20 cellular contexts compared by ENCODE assay signal in the genomic region with DNA sequence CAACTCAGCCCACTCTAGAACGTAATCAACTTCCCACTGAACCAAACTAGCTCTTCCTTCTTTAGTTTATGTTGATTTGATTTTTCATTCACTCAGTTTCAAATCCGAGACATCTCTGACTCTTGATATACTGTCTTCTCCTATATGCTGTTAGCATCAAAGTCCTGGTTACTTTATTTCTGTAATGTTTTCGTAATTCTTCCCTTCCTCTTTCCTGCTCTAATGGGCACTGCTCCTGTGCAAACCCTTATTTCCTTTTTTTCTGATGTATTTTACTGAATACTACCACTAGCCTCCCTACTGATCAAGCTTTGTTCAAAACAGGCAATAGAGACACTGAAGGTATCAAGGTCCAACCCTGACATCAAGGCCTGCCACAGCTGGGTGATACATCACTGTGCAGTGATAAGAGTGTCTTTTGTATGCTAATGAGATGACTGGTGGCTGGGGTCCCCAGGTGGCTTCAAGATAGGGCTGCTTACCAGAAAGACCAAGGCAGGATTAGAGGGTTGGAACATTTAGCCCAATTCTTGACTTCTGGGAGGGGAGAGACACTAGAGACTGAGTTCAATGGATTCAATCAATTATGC.
DNase-seq lines count a peak whose midpoint lies in the region; ATAC-seq and TF ChIP-seq lines count a peak whose summit lies in the region.
"Had no signal": no experiment of that assay in that cellular context is flagged by ENCODE, and none has a peak within 500 bp of the region (broad histone marks: within the 10 kb centered on the region; RNA-seq: fewer than 3 reads in every experiment).

No MANE protein-coding gene starts in this region.

- H3K27ac ChIP-seq in upper lobe of right lung (no peak overlapping the region), H9 (ENCODE audit: insufficient read length, low read depth, low read length) (no peak overlapping the region), esophagus muscularis mucosa (replicated peaks in 1 of 4) (no peak overlapping the region)
- H3K27ac ChIP-seq: GM23248 had no signal

- H3K23ac ChIP-seq in H9 (ENCODE audit: insufficient read length, low read depth, low read length), result no peak overlapping the region

- H4K8ac ChIP-seq in H9 (replicated peaks; ENCODE audit: insufficient read length, low read depth, low read length), result no peak overlapping the region

- no peak overlapping the region for H2AFZ ChIP-seq in H9 (ENCODE audit: low read length)
- H2AFZ ChIP-seq: GM23248 had no signal

- H3K9me3 Mint-ChIP-seq in endothelial cell (ENCODE audit: unreplicated experiment) (peaks cover 15% of the 10 kb centered on the region), H9 (peaks cover 21 to 23% of the 10 kb centered on the region in 2 experiments)

- no CpG with 5 or more reads among the region's 3 CpGs for WGBS in H9 (ENCODE audit: extremely low coverage, insufficient read length, low lambda C conversion rate)
- WGBS in esophagus muscularis mucosa, result 88% methylated on average over 3 of the region's 3 CpGs

- H3K36me3 Mint-ChIP-seq in endothelial cell (ENCODE audit: low read depth, unreplicated experiment), result peaks cover 52% of the 10 kb centered on the region
- peaks cover 32 to 50% (median 37%) of the 10 kb centered on the region in 3 experiments for H3K36me3 Mint-ChIP-seq in H9 (ENCODE audit: insufficient read depth in 1 of 3, low read depth in 3 of 3)

- H3K79me1 ChIP-seq in H9 (ENCODE audit: insufficient read depth, low read depth, low read length, poor library complexity, severe bottlenecking), result no peaks in the 10 kb centered on the region

- H3K4me3 ChIP-seq in upper lobe of right lung (no peak overlapping the region), esophagus muscularis mucosa (no peak overlapping the region)
- H3K4me3 ChIP-seq: GM23248 had no signal

- ATAC-seq in upper lobe of right lung (peak; percentile 73), HG03439 (IDR thresholded peaks at IDR 0.05; ENCODE audit: unreplicated experiment) (no peak)

- H2BK12ac ChIP-seq in H9 (ENCODE audit: insufficient read length, low read depth, low read length), result no peak overlapping the region

- H3K4me3 Mint-ChIP-seq in endothelial cell (ENCODE audit: unreplicated experiment) (peak overlapping the region; percentile 13), H9 (no peak overlapping the region)
- H3K4me3 Mint-ChIP-seq: B cell; CD4-positive, alpha-beta memory T cell had no signal

- H3K14ac ChIP-seq in H9 (ENCODE audit: insufficient read depth, low read length), result no peak overlapping the region

- H3K27me3 ChIP-seq in upper lobe of right lung (no peaks in the 10 kb centered on the region), H9 (ENCODE audit: insufficient read depth, low read length) (no peaks in the 10 kb centered on the region), esophagus muscularis mucosa (no peaks in the 10 kb centered on the region)

- no peak for TF ChIP-seq EP300 in esophagus muscularis mucosa (IDR thresholded peaks at IDR 0.05)

- no peaks in the 10 kb centered on the region for H4K20me1 ChIP-seq in H9 (ENCODE audit: control insufficient read depth, insufficient read depth, insufficient read length)

- H2BK5ac ChIP-seq in H9 (ENCODE audit: insufficient read length, low read length), result no peak overlapping the region

- H3K9me3 ChIP-seq in upper lobe of right lung (peaks cover 10% of the 10 kb centered on the region), H9 (ENCODE audit: control insufficient read depth, low read depth, low read length) (peaks cover 16% of the 10 kb centered on the region), esophagus muscularis mucosa (peaks cover 0 to 18% (median 14%) of the 10 kb centered on the region in 4 donors)

- no peak for TF ChIP-seq POLR2A in esophagus muscularis mucosa (IDR thresholded peaks at IDR 0.05; ENCODE audit: low read depth)

- H2BK20ac ChIP-seq in H9 (ENCODE audit: low read depth, low read length, poor library complexity, severe bottlenecking), result no peak overlapping the region

- H2BK120ac ChIP-seq in H9 (ENCODE audit: low read depth, low read length, poor library complexity, severe bottlenecking), result no peak overlapping the region

- H4K5ac ChIP-seq in H9 (ENCODE audit: insufficient read length, low read depth, low read length), result no peak overlapping the region

- H4K91ac ChIP-seq in H9 (ENCODE audit: insufficient read length, low read depth, low read length), result no peak overlapping the region

- no peaks in the 10 kb centered on the region for H3K79me2 ChIP-seq in H9 (ENCODE audit: insufficient read depth, low read length)

- H3K27ac Mint-ChIP-seq in endothelial cell (ENCODE audit: unreplicated experiment) (no peak overlapping the region), H9 (peak overlapping the region in 1 of 3 experiments; percentile 2; a peak in 1 of 7 replicates)
- H3K27ac Mint-ChIP-seq: B cell; CD4-positive, alpha-beta memory T cell had no signal

- no peak overlapping the region for H3K56ac ChIP-seq in H9 (ENCODE audit: insufficient read length, low read depth, low read length)

- H3K23me2 ChIP-seq in H9 (ENCODE audit: insufficient read length, low read depth, low read length, poor library complexity, severe bottlenecking), result no peaks in the 10 kb centered on the region

- no peak overlapping the region for H3K9ac ChIP-seq in H9 (ENCODE audit: extremely low read depth, insufficient read length, low read length)
- H3K9ac ChIP-seq: GM23248 had no signal

- H3K36me3 ChIP-seq in upper lobe of right lung, result no peaks in the 10 kb centered on the region
- H3K36me3 ChIP-seq in esophagus muscularis mucosa, result peaks cover 6 to 46% (median 18%) of the 10 kb centered on the region in 4 donors

- H3T11ph ChIP-seq in H9 (ENCODE audit: low read length), result no peak overlapping the region

- DNase-seq in NOMO-1 (lab: John Stamatoyannopoulos, UW; ENCODE audit: unreplicated experiment in 2 of 2) (peak; percentile 27 to 70), NOMO-1 treated with dmso at 0.1 percent for 144 hours (lab: John Stamatoyannopoulos, UW; ENCODE audit: unreplicated experiment) (no peak), SKM-1 (lab: John Stamatoyannopoulos, UW; ENCODE audit: unreplicated experiment) (peak; percentile 70), endothelial cell (ENCODE audit: low spot score) (no peak), upper lobe of right lung (no peak), H9 (no peak), esophagus muscularis mucosa (ENCODE audit: extremely low spot score) (no peak)
- DNase-seq: 8988T; CD4-positive, alpha-beta memory T cell; DMS153; GDM1; GM23248; HCEC 1CT; MM.1S; NCI-H1694 treated with DMSO at 0.1 percent for 48 hours; NCI-H510A; NCI-H748 treated with DMSO at 0.1 percent for 48 hours; NK-92 treated with Interleukin-12 subunit alpha and Interleukin-12 subunit beta, amount 100 ng/mL, for 24 hours had no signal

- H3K4ac ChIP-seq in H9 (ENCODE audit: low read depth, low read length), result no peak overlapping the region

- no peak overlapping the region for H3K4me2 ChIP-seq in H9 (ENCODE audit: insufficient read depth, insufficient read length, low read length)

- H2BK15ac ChIP-seq in H9 (ENCODE audit: low read depth, low read length), result no peak overlapping the region

- no peak overlapping the region for H3K18ac ChIP-seq in H9 (ENCODE audit: insufficient read length, low read depth, low read length)

- peaks cover 5% of the 10 kb centered on the region for H3K27me3 Mint-ChIP-seq in endothelial cell (ENCODE audit: unreplicated experiment)
- no peaks in the 10 kb centered on the region; the same call in 1 of the 2 replicates for H3K27me3 Mint-ChIP-seq in H9 (ENCODE audit: low read depth)
- H3K27me3 Mint-ChIP-seq: B cell had no signal

- intact Hi-C loops in upper lobe of right lung (cut with DNase I) (no loop called here), esophagus muscularis mucosa (cut with DNase I) (no loop called here)

- TF ChIP-seq CTCF in endothelial cell (IDR thresholded peaks at IDR 0.05; ENCODE audit: unreplicated experiment), result no peak
- no peak for TF ChIP-seq CTCF in upper lobe of right lung (IDR thresholded peaks at IDR 0.05)
- no peak for TF ChIP-seq CTCF in H9 (conservative IDR thresholded peaks at IDR 0.05)
- no peak for TF ChIP-seq CTCF in esophagus muscularis mucosa (IDR thresholded peaks at IDR 0.05)

- H2AK5ac ChIP-seq in H9 (ENCODE audit: insufficient read length, low read length), result no peak overlapping the region

- H3K4me1 Mint-ChIP-seq in endothelial cell (ENCODE audit: unreplicated experiment) (peaks cover 22% of the 10 kb centered on the region), H9 (peaks cover 7 to 9% of the 10 kb centered on the region in 2 experiments; a peak in 3 of 4 replicates)
- H3K4me1 Mint-ChIP-seq: B cell; CD4-positive, alpha-beta memory T cell had no signal

- H3K4me1 ChIP-seq in upper lobe of right lung (no peaks in the 10 kb centered on the region), H9 (ENCODE audit: insufficient read depth, low read length) (no peaks in the 10 kb centered on the region), esophagus muscularis mucosa (peaks cover 0 to 2% (median 0%) of the 10 kb centered on the region in 4 donors)

Comparison
In these comparisons a context has a peak if more than half of its experiments do, and no peak if none do; other contexts are left out.
1. DNase-seq: peak in NOMO-1 (2 of 2) and SKM-1 (single experiment); none in NOMO-1 treated with dmso at 0.1 percent for 144 hours (single experiment), endothelial cell (single experiment), upper lobe of right lung (single experiment), H9 (single experiment) and esophagus muscularis mucosa (single experiment).